ENCODE assay signal across 15 cellular contexts in the genomic region with DNA sequence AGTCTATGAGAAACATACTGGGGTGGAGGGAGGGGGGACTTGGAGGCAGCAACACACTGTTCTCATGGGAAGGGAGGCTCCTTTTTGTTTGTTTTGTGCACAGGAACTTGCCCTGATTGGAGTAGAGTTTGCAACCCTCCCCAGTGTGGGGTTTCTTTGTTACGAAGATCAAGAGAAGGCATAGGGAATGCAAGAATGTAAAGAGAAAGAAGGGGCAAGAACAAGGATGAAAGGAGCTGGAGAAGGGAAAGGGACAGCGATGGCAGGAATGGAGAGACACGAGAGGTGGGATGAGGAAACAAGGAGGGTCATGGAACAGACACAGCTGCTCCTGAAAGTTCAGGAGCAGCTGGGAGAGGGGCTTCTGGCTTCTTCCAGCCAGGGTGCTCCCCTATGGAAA.
"Had no signal": no experiment of that assay in that cellular context is flagged by ENCODE, and none has a peak within 500 bp of the region (broad histone marks: within the 10 kb centered on the region; RNA-seq: fewer than 3 reads in every experiment).

No MANE protein-coding gene starts in this region.

- FAIRE-seq: bronchial epithelial cell had no signal

- H3K27ac Mint-ChIP-seq: activated CD4-positive, alpha-beta memory T cell treated with anti-CD3 and anti-CD28 coated beads for 36 hours; naive thymus-derived CD8-positive, alpha-beta T cell had no signal

- H3K36me3 ChIP-seq: esophagus muscularis mucosa, stomach, thoracic aorta had no signal

- H3K27ac ChIP-seq: esophagus muscularis mucosa, stomach, thoracic aorta had no signal

- ATAC-seq: mucosa of descending colon; naive thymus-derived CD8-positive, alpha-beta T cell had no signal

- H3K4me1 ChIP-seq: stomach had no signal

- H3K36me3 Mint-ChIP-seq: naive thymus-derived CD8-positive, alpha-beta T cell had no signal

- H3K9me3 ChIP-seq: esophagus muscularis mucosa, mucosa of descending colon, thoracic aorta had no signal

- H3K4me3 ChIP-seq: dorsolateral prefrontal cortex, esophagus muscularis mucosa, mucosa of descending colon, stomach, thoracic aorta had no signal

- H3K27me3 Mint-ChIP-seq: activated CD4-positive, alpha-beta memory T cell treated with anti-CD3 and anti-CD28 coated beads for 36 hours; naive thymus-derived CD8-positive, alpha-beta T cell had no signal

- H3K4me1 Mint-ChIP-seq: naive thymus-derived CD8-positive, alpha-beta T cell had no signal

- DNase-seq: activated CD4-positive, alpha-beta memory T cell treated with anti-CD3 and anti-CD28 coated beads for 36 hours; activated CD4-positive, alpha-beta T cell treated with anti-CD3 and anti-CD28 coated beads for 1 hour; activated gamma-delta T cell treated with Interleukin-2 at 50 U/mL for 16 hours; activated T-cell treated with anti-CD3 and anti-CD28 coated beads, Interleukin-2, amount 50 U/mL, for 48 hours; aorta; dorsolateral prefrontal cortex; foreskin fibroblast; left cardiac atrium; mucosa of descending colon; naive thymus-derived CD8-positive, alpha-beta T cell; stimulated activated CD4-positive, alpha-beta T cell treated with anti-CD3 and anti-CD28 coated beads, Interleukin-4, amount 100 ng/mL, for 24 hours; stomach had no signal

- H3K27me3 ChIP-seq: dorsolateral prefrontal cortex, esophagus muscularis mucosa had no signal

- H3K4me3 Mint-ChIP-seq: activated CD4-positive, alpha-beta memory T cell treated with anti-CD3 and anti-CD28 coated beads for 36 hours; naive thymus-derived CD8-positive, alpha-beta T cell had no signal
